In genomic region chr14:95460647-95461478, GRCh38 we compare ENCODE assay signal across 9 cellular contexts. TPM values are rescaled to one million over a fixed set of nuclear protein-coding genes. Genes with fewer than 3 reads are reported as not detected.
A peak's percentile ranks its signal among the peaks of the same experiment; 100 is the strongest.
DNase-seq lines count a peak whose midpoint lies in the region; ATAC-seq and TF ChIP-seq lines count a peak whose summit lies in the region.
"Had no signal": no experiment of that assay in that cellular context is flagged by ENCODE, and none has a peak within 500 bp of the region (broad histone marks: within the 10 kb centered on the region; RNA-seq: fewer than 3 reads in every experiment).

No MANE protein-coding gene starts in this region.

- peak; percentile 38 for TF ChIP-seq EP300 in esophagus muscularis mucosa (IDR thresholded peaks at IDR 0.05)
- no peak for TF ChIP-seq EP300 in ovary (IDR thresholded peaks at IDR 0.05)

- DNase-seq in DMS53 (lab: John Stamatoyannopoulos, UW) (peak; percentile 37), DMS53 treated with DMSO at 0.1 percent for 48 hours (lab: John Stamatoyannopoulos, UW; ENCODE audit: unreplicated experiment) (no peak), NCI-H510A (lab: John Stamatoyannopoulos, UW) (peak; percentile 31), esophagus muscularis mucosa (ENCODE audit: extremely low spot score) (peak; percentile 92), ovary (peak in 4 of 5 donors; percentile 60 to 63 (median 61)), cortex of kidney (lab: John Stamatoyannopoulos, UW) (no peak)

- H3K27me3 ChIP-seq in esophagus muscularis mucosa (peaks cover 0 to 60% (median 5%) of the 10 kb centered on the region in 4 donors), ovary (no peaks in the 10 kb centered on the region)

- H3K4me3 ChIP-seq in esophagus muscularis mucosa (peak overlapping the region in 2 of 4 donors; percentile 2 to 9), ovary (no peak overlapping the region)

- TF ChIP-seq POLR2A in esophagus muscularis mucosa (IDR thresholded peaks at IDR 0.05; ENCODE audit: low read depth), result no peak
- no peak for TF ChIP-seq POLR2A in ovary (IDR thresholded peaks at IDR 0.05)

- WGBS in esophagus muscularis mucosa, result 43% methylated on average over 28 of the region's 29 CpGs
- WGBS in ovary, 3 donors, result 14 to 28% (median 26%) methylated on average over 28 to 29 of the region's 29 CpGs

- H3K9me3 ChIP-seq in esophagus muscularis mucosa, result no peaks in the 10 kb centered on the region
- H3K9me3 ChIP-seq in ovary, result no peaks in the 10 kb centered on the region

- intact Hi-C loops in esophagus muscularis mucosa (cut with DNase I) (no loop called here), ovary (cut with DNase I) (no loop called here)

- H3K27ac ChIP-seq in esophagus muscularis mucosa (replicated peaks in 1 of 4) (peak overlapping the region in 2 of 4 donors; percentile 12 to 62), ovary (no peak overlapping the region)
- H3K27ac ChIP-seq: 22Rv1 had no signal

- H3K36me3 ChIP-seq in esophagus muscularis mucosa (peaks cover 0 to 20% (median 8%) of the 10 kb centered on the region in 4 donors), ovary (no peaks in the 10 kb centered on the region)

- ATAC-seq in GM18870 (IDR thresholded peaks at IDR 0.05; ENCODE audit: unreplicated experiment) (no peak), GM21717 (IDR thresholded peaks at IDR 0.05; ENCODE audit: unreplicated experiment) (no peak)

- H3K4me1 ChIP-seq in esophagus muscularis mucosa, result peaks cover 32 to 55% (median 44%) of the 10 kb centered on the region in 4 donors
- H3K4me1 ChIP-seq in ovary (ENCODE audit: insufficient read depth), result peaks cover 3% of the 10 kb centered on the region

- TF ChIP-seq CTCF in esophagus muscularis mucosa (IDR thresholded peaks at IDR 0.05) (no peak), ovary (IDR thresholded peaks at IDR 0.05) (no peak)

RNA-seq across cellular contexts. Expression of gene SYNE3, which starts 55.6 kb away (rescaled TPM):
- total RNA-seq in esophagus muscularis mucosa, result 10 to 100 TPM; 14.4 to 18.7 (median 16.6) TPM
- 10 to 100 TPM in 5 of 7 donors, 1 to 10 TPM in 2; 6.4 to 26.0 (median 14.9) TPM for total RNA-seq in ovary
- polyA plus RNA-seq in ovary, result 1 to 10 TPM; 3.7 to 5.1 TPM

Comparison
In these comparisons a context has a peak if more than half of its experiments do, and no peak if none do; other contexts are left out.
1. DNase-seq: peak in DMS53 (single experiment), NCI-H510A (single experiment), esophagus muscularis mucosa (single experiment) and ovary (4 of 5); none in DMS53 treated with DMSO at 0.1 percent for 48 hours (single experiment) and cortex of kidney (single experiment).